ENCODE assay signal across 11 cellular contexts in genomic region chr3:65597952-65598413, GRCh38.
DNase-seq lines count a peak whose midpoint lies in the region; TF ChIP-seq lines count a peak whose summit lies in the region.
"Had no signal": no experiment of that assay in that cellular context is flagged by ENCODE, and none has a peak within 500 bp of the region (broad histone marks: within the 10 kb centered on the region; RNA-seq: fewer than 3 reads in every experiment).

No MANE protein-coding gene starts in this region.

- H3K9me3 ChIP-seq in ectodermal cell (ENCODE audit: control insufficient read depth, low read length), result no peaks in the 10 kb centered on the region

- peak overlapping the region; percentile 46 for H3K4me2 ChIP-seq in mesendoderm (ENCODE audit: low read length)

- no peak overlapping the region for H3K56ac ChIP-seq in mesendoderm (ENCODE audit: low read length)

- H3K79me2 ChIP-seq in mesendoderm (ENCODE audit: control insufficient read depth, insufficient read depth, low read length), result peaks cover 10% of the 10 kb centered on the region

- no peaks in the 10 kb centered on the region for H3K27me3 ChIP-seq in ectodermal cell (ENCODE audit: control insufficient read depth, insufficient read depth, low read length, poor library complexity, severe bottlenecking)
- no peaks in the 10 kb centered on the region for H3K27me3 ChIP-seq in mesendoderm (ENCODE audit: insufficient read depth, low read length, poor library complexity)

- H3K4ac ChIP-seq in mesendoderm (ENCODE audit: low read depth, low read length), result no peak overlapping the region

- no peaks in the 10 kb centered on the region for H3K9me3 Mint-ChIP-seq in type B pancreatic cell
- H3K9me3 Mint-ChIP-seq: stimulated activated naive CD8-positive, alpha-beta T cell treated with anti-CD3 and anti-CD28 coated beads, Interleukin-15, Interleukin-2, amounts not matched to agents 100 ng/mL and 50 ng/mL, for 24 hours had no signal

- H3K27ac Mint-ChIP-seq in type B pancreatic cell, result peak overlapping the region; percentile 63
- H3K27ac Mint-ChIP-seq: stimulated activated naive CD8-positive, alpha-beta T cell treated with anti-CD3 and anti-CD28 coated beads, Interleukin-15, Interleukin-2, amounts not matched to agents 100 ng/mL and 50 ng/mL, for 24 hours had no signal

- H2AK5ac ChIP-seq in mesendoderm (ENCODE audit: low read length), result no peak overlapping the region

- H3K4me1 ChIP-seq in ectodermal cell (ENCODE audit: control insufficient read depth, insufficient read depth, low read length), result peaks cover 29% of the 10 kb centered on the region
- peaks cover 6% of the 10 kb centered on the region for H3K4me1 ChIP-seq in mesendoderm (ENCODE audit: control insufficient read depth, low read depth, low read length)

- DNase-seq in NCI-H146 (lab: John Stamatoyannopoulos, UW) (peak; percentile 7), NCI-H146 treated with DMSO at 0.1 percent for 48 hours (lab: John Stamatoyannopoulos, UW; ENCODE audit: unreplicated experiment) (no peak), mesendoderm (peak; percentile 69), type B pancreatic cell (ENCODE audit: extremely low spot score, unreplicated experiment) (no peak), activated gamma-delta T cell treated with Interleukin-2 at 50 U/mL for 16 hours (no peak), MV-4-11 (lab: John Stamatoyannopoulos, UW) (no peak), DMS53 (lab: John Stamatoyannopoulos, UW) (no peak)
- DNase-seq: activated gamma-delta T cell, NCI-H187 treated with DMSO at 0.1 percent for 48 hours had no signal

- H3K9ac ChIP-seq in mesendoderm (ENCODE audit: low read length), result no peak overlapping the region

- H3K4me3 ChIP-seq in ectodermal cell (ENCODE audit: insufficient read depth, low read depth, low read length) (peak overlapping the region; percentile 52), mesendoderm (ENCODE audit: low read length) (no peak overlapping the region)

- H3K27ac ChIP-seq in ectodermal cell (ENCODE audit: insufficient read depth, low read depth, low read length, poor library complexity, severe bottlenecking) (peak overlapping the region; percentile 99), mesendoderm (ENCODE audit: low read depth, low read length) (peak overlapping the region; percentile 98)

- H3K4me3 Mint-ChIP-seq in type B pancreatic cell, result peak overlapping the region; percentile 89
- H3K4me3 Mint-ChIP-seq: stimulated activated naive CD8-positive, alpha-beta T cell treated with anti-CD3 and anti-CD28 coated beads, Interleukin-15, Interleukin-2, amounts not matched to agents 100 ng/mL and 50 ng/mL, for 24 hours had no signal

- peaks cover 46% of the 10 kb centered on the region for H3K4me1 Mint-ChIP-seq in type B pancreatic cell (ENCODE audit: unreplicated experiment)

- H3K18ac ChIP-seq in mesendoderm (ENCODE audit: low read length), result peak overlapping the region; percentile 2

- no peak overlapping the region for H4K5ac ChIP-seq in mesendoderm (ENCODE audit: low read length)

- H4K8ac ChIP-seq in mesendoderm (ENCODE audit: low read depth, low read length), result no peak overlapping the region

- H2BK5ac ChIP-seq in mesendoderm (ENCODE audit: low read length), result no peak overlapping the region

- H2BK15ac ChIP-seq in mesendoderm (replicated peaks; ENCODE audit: low read depth), result no peak overlapping the region

- H3K36me3 ChIP-seq in ectodermal cell (ENCODE audit: control insufficient read depth, insufficient read depth, low read length) (no peaks in the 10 kb centered on the region), mesendoderm (ENCODE audit: control insufficient read depth, insufficient read depth, low read length) (no peaks in the 10 kb centered on the region)

- no peak overlapping the region for H3K23ac ChIP-seq in mesendoderm (ENCODE audit: low read length)

- H3K79me1 ChIP-seq in mesendoderm (ENCODE audit: low read length), result peaks cover 4% of the 10 kb centered on the region

- H2BK120ac ChIP-seq in mesendoderm (ENCODE audit: low read depth, low read length), result peak overlapping the region; percentile 46

- no peak for TF ChIP-seq CTCF in type B pancreatic cell (conservative IDR thresholded peaks at IDR 0.05)

- 1 to 3% methylated on average over 19 to 20 of the region's 20 CpGs for WGBS in ectodermal cell, 2 experiments
- no CpG with 5 or more reads among the region's 20 CpGs for WGBS in mesendoderm (ENCODE audit: extremely low coverage, insufficient coverage, low lambda C conversion rate)

- H3K36me3 Mint-ChIP-seq in type B pancreatic cell, result no peaks in the 10 kb centered on the region

- peaks cover 13% of the 10 kb centered on the region for H3K27me3 Mint-ChIP-seq in type B pancreatic cell

Comparison
In these comparisons a context has a peak if more than half of its experiments do, and no peak if none do; other contexts are left out.
1. DNase-seq: peak in NCI-H146 (single experiment) and mesendoderm (single experiment); none in NCI-H146 treated with DMSO at 0.1 percent for 48 hours (single experiment), type B pancreatic cell (single experiment), activated gamma-delta T cell treated with Interleukin-2 at 50 U/mL for 16 hours (single experiment), MV-4-11 (single experiment) and DMS53 (single experiment).